3 cellular contexts compared by ENCODE assay signal in genomic region chr22:22144858-22145257, GRCh38.
A peak's percentile ranks its signal among the peaks of the same experiment; 100 is the strongest.
TF ChIP-seq lines count a peak whose summit lies in the region.

No MANE protein-coding gene starts in this region.

TF ChIP-seq in SK-N-SH, 30 proteins besides CTCF, POLR2A, EP300 and RAD21 (continued from another document and continues in another):
- TF ChIP-seq, protein P1, sequence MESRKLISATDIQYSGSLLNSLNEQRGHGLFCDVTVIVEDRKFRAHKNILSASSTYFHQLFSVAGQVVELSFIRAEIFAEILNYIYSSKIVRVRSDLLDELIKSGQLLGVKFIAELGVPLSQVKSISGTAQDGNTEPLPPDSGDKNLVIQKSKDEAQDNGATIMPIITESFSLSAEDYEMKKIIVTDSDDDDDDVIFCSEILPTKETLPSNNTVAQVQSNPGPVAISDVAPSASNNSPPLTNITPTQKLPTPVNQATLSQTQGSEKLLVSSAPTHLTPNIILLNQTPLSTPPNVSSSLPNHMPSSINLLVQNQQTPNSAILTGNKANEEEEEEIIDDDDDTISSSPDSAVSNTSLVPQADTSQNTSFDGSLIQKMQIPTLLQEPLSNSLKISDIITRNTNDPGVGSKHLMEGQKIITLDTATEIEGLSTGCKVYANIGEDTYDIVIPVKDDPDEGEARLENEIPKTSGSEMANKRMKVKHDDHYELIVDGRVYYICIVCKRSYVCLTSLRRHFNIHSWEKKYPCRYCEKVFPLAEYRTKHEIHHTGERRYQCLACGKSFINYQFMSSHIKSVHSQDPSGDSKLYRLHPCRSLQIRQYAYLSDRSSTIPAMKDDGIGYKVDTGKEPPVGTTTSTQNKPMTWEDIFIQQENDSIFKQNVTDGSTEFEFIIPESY (IDR thresholded peaks at IDR 0.05; ENCODE audit: borderline replicate concordance, low read depth): no peak
- TF ChIP-seq GABPA (IDR thresholded peaks at IDR 0.05; ENCODE audit: low read depth) (no peak), MAX (IDR thresholded peaks at IDR 0.05; ENCODE audit: low read depth) (no peak), MXI1 (IDR thresholded peaks at IDR 0.05; ENCODE audit: low read depth, low read length) (no peak), USF2 (IDR thresholded peaks at IDR 0.05; ENCODE audit: borderline replicate concordance, low read depth, low read length) (no peak)
- TF ChIP-seq, protein P2, sequence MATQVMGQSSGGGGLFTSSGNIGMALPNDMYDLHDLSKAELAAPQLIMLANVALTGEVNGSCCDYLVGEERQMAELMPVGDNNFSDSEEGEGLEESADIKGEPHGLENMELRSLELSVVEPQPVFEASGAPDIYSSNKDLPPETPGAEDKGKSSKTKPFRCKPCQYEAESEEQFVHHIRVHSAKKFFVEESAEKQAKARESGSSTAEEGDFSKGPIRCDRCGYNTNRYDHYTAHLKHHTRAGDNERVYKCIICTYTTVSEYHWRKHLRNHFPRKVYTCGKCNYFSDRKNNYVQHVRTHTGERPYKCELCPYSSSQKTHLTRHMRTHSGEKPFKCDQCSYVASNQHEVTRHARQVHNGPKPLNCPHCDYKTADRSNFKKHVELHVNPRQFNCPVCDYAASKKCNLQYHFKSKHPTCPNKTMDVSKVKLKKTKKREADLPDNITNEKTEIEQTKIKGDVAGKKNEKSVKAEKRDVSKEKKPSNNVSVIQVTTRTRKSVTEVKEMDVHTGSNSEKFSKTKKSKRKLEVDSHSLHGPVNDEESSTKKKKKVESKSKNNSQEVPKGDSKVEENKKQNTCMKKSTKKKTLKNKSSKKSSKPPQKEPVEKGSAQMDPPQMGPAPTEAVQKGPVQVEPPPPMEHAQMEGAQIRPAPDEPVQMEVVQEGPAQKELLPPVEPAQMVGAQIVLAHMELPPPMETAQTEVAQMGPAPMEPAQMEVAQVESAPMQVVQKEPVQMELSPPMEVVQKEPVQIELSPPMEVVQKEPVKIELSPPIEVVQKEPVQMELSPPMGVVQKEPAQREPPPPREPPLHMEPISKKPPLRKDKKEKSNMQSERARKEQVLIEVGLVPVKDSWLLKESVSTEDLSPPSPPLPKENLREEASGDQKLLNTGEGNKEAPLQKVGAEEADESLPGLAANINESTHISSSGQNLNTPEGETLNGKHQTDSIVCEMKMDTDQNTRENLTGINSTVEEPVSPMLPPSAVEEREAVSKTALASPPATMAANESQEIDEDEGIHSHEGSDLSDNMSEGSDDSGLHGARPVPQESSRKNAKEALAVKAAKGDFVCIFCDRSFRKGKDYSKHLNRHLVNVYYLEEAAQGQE (IDR thresholded peaks at IDR 0.05; ENCODE audit: low read depth, low read length): no peak
- TF ChIP-seq, protein P3, sequence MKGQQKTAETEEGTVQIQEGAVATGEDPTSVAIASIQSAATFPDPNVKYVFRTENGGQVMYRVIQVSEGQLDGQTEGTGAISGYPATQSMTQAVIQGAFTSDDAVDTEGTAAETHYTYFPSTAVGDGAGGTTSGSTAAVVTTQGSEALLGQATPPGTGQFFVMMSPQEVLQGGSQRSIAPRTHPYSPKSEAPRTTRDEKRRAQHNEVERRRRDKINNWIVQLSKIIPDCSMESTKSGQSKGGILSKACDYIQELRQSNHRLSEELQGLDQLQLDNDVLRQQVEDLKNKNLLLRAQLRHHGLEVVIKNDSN (IDR thresholded peaks at IDR 0.05; ENCODE audit: borderline replicate concordance, low read depth): no peak

TF ChIP-seq in SK-N-SH treated with all-trans-retinoic acid at 6 μM for 48 hours, 23 proteins besides CTCF, POLR2A, EP300 and RAD21 (continued from another document):
- TF ChIP-seq TSHZ2 (CRISPR knock-in tag; IDR thresholded peaks at IDR 0.05): no peak

TF ChIP-seq in K562, 482 proteins besides CTCF, POLR2A, EP300 and RAD21 (continued from another document):
- TF ChIP-seq MGA (IDR thresholded peaks at IDR 0.05): peak; percentile 27; the same call in 1 of the 2 replicates
- TF ChIP-seq CSDE1 (IDR thresholded peaks at IDR 0.05): 0 out of 4 replicates have a peak, but pooled peaks of 1 of the 2 experiments have one; percentile 28
- TF ChIP-seq MCM2 (IDR thresholded peaks at IDR 0.05; ENCODE audit: low read depth): no peak
- peak; percentile 79 for TF ChIP-seq ZNF699 (CRISPR knock-in tag; IDR thresholded peaks at IDR 0.05; ENCODE audit: insufficient replicate concordance)
- TF ChIP-seq ATF4 (CRISPR knock-in tag; IDR thresholded peaks at IDR 0.05): no peak
- 0 out of 2 replicates have a peak, but pooled peaks have one; percentile 14 for TF ChIP-seq ELF1 (tag; IDR thresholded peaks at IDR 0.05)
- no peak for TF ChIP-seq TAF15 (IDR thresholded peaks at IDR 0.05; ENCODE audit: low read depth, low read length)
- 0 out of 2 replicates have a peak, but pooled peaks have one; percentile 38 for TF ChIP-seq XRCC3 (IDR thresholded peaks at IDR 0.05)
- no peak for TF ChIP-seq ZNF224 (CRISPR knock-in tag; IDR thresholded peaks at IDR 0.05)
- TF ChIP-seq ZNF316 (IDR thresholded peaks at IDR 0.05): no peak
- TF ChIP-seq MNT (conservative IDR thresholded peaks at IDR 0.05): peak in 1 of 2 experiments; percentile 42; a peak in 1 of 4 replicates
